In genomic region chr6:109091314-109092009, GRCh38 we compare ENCODE assay signal across 10 cellular contexts. TPM values are rescaled to one million over a fixed set of nuclear protein-coding genes. Genes with fewer than 3 reads are reported as not detected.
DNase-seq lines count a peak whose midpoint lies in the region; ATAC-seq and TF ChIP-seq lines count a peak whose summit lies in the region.
"Had no signal": no experiment of that assay in that cellular context is flagged by ENCODE, and none has a peak within 500 bp of the region (broad histone marks: within the 10 kb centered on the region; RNA-seq: fewer than 3 reads in every experiment).

No MANE protein-coding gene starts in this region.

- H2AK5ac ChIP-seq in mesenchymal stem cell (ENCODE audit: low read length, severe bottlenecking) = no peak overlapping the region

- H2BK5ac ChIP-seq in mesenchymal stem cell (ENCODE audit: low read depth, low read length, poor library complexity, severe bottlenecking) = no peak overlapping the region

- H3K9me3 ChIP-seq in heart right ventricle (no peaks in the 10 kb centered on the region), adipocyte (ENCODE audit: control insufficient read depth, low read length) (no peaks in the 10 kb centered on the region), mesenchymal stem cell (ENCODE audit: control insufficient read depth, low read length) (no peaks in the 10 kb centered on the region)
- H3K9me3 ChIP-seq: testis had no signal

- H3K14ac ChIP-seq in mesenchymal stem cell (ENCODE audit: low read length in 2 of 2) = no peak overlapping the region

- peak overlapping the region in 8 of 10 donors; percentile 15 to 100 (median 99) for H3K27ac ChIP-seq in heart right ventricle
- no peak overlapping the region for H3K27ac ChIP-seq in mesenchymal stem cell (ENCODE audit: low read length, poor library complexity, severe bottlenecking)
- H3K27ac ChIP-seq: testis had no signal

- no peak overlapping the region for H3K4me2 ChIP-seq in mesenchymal stem cell (ENCODE audit: low read length, poor library complexity, severe bottlenecking)

- H3K23ac ChIP-seq in mesenchymal stem cell (ENCODE audit: low read length in 2 of 2) = no peak overlapping the region

- H3K36me3 Mint-ChIP-seq in type B pancreatic cell = peaks cover 3% of the 10 kb centered on the region

- H3K4me1 ChIP-seq in heart right ventricle (peaks cover 0 to 74% (median 69%) of the 10 kb centered on the region in 9 donors), adipocyte (ENCODE audit: control insufficient read depth, insufficient read depth, low read length) (peaks cover 32% of the 10 kb centered on the region), mesenchymal stem cell (ENCODE audit: control insufficient read depth, insufficient read depth, low read depth, low read length) (no peaks in the 10 kb centered on the region)

- no peak overlapping the region for H2BK15ac ChIP-seq in mesenchymal stem cell (ENCODE audit: low read depth, poor library complexity, severe bottlenecking)

- H3K9ac ChIP-seq in adipocyte (ENCODE audit: low read length) = no peak overlapping the region
- peak overlapping the region; percentile 99 for H3K9ac ChIP-seq in mesenchymal stem cell (ENCODE audit: low read length)

- H3K4me1 Mint-ChIP-seq in type B pancreatic cell (ENCODE audit: unreplicated experiment) = peaks cover 29% of the 10 kb centered on the region

- peak overlapping the region; percentile 92 for H3K4me3 Mint-ChIP-seq in type B pancreatic cell

- H3K79me1 ChIP-seq in mesenchymal stem cell (replicated peaks; ENCODE audit: low read length, poor library complexity, severe bottlenecking) = peaks cover 15% of the 10 kb centered on the region

- no peak overlapping the region for H3K4ac ChIP-seq in mesenchymal stem cell (ENCODE audit: low read depth in 1 of 2, low read length in 2 of 2)

- intact Hi-C loops in heart right ventricle (cut with DNase I) (loop anchor here in 4 of 10 donors (5.0 to 10.0 kb wide), 4 partner anchors 144 to 534 kb away; partner anchors contain the start of gene CD164 (in 3 of the 4)), Right ventricle myocardium superior (cut with DNase I) (no loop called here)

- H2BK12ac ChIP-seq in mesenchymal stem cell (ENCODE audit: low read length in 2 of 2) = no peak overlapping the region

- no peak overlapping the region for H3K27ac Mint-ChIP-seq in type B pancreatic cell

- TF ChIP-seq CTCF in heart right ventricle (IDR thresholded peaks at IDR 0.05) = no peak
- no peak for TF ChIP-seq CTCF in type B pancreatic cell (conservative IDR thresholded peaks at IDR 0.05)

- DNase-seq in heart right ventricle (no peak), Right ventricle myocardium superior (no peak), adipocyte (ENCODE audit: low read depth) (peak; percentile 23), mesenchymal stem cell (peak; percentile 25), type B pancreatic cell (ENCODE audit: extremely low spot score, unreplicated experiment) (no peak), cortex of kidney (lab: John Stamatoyannopoulos, UW) (no peak), NCI-H524 (lab: John Stamatoyannopoulos, UW) (no peak)
- no peak for DNase-seq in activated CD4-positive, CD25-positive, alpha-beta regulatory T cell treated with anti-CD3 and anti-CD28 coated beads, Interleukin-2, amount 50 U/mL, for 72 hours
- DNase-seq: NCI-H146, testis had no signal

- H2AFZ ChIP-seq in mesenchymal stem cell (ENCODE audit: low read depth, low read length) = no peak overlapping the region

- ATAC-seq in heart right ventricle = no peak
- ATAC-seq in Right ventricle myocardium superior (ENCODE audit: poor library complexity) = no peak

- H3K9me3 Mint-ChIP-seq in type B pancreatic cell = no peaks in the 10 kb centered on the region

- WGBS in heart right ventricle, 2 donors = 49 to 71% methylated on average over 5 of the region's 5 CpGs
- WGBS in mesenchymal stem cell = 97% methylated on average over 4 of the region's 5 CpGs

- no peak overlapping the region for H4K8ac ChIP-seq in mesenchymal stem cell (ENCODE audit: low read length)

- no peak overlapping the region for H2BK120ac ChIP-seq in mesenchymal stem cell (ENCODE audit: low read depth, low read length)

- no peak overlapping the region for H3K18ac ChIP-seq in mesenchymal stem cell (ENCODE audit: low read depth in 1 of 2, low read length in 2 of 2)

- H3K4me3 ChIP-seq in heart right ventricle (peak overlapping the region in 9 of 10 donors; percentile 59 to 98 (median 73)), adipocyte (ENCODE audit: low read length) (peak overlapping the region; percentile 98), mesenchymal stem cell (ENCODE audit: insufficient read depth in 1 of 2, low read depth in 1 of 2, low read length in 2 of 2) (peak overlapping the region in 1 of 2 experiments; percentile 94)

- H4K91ac ChIP-seq in mesenchymal stem cell (ENCODE audit: low read length) = no peak overlapping the region

- H3K27me3 Mint-ChIP-seq in type B pancreatic cell = no peaks in the 10 kb centered on the region

- H3K27me3 ChIP-seq in heart right ventricle (no peaks in the 10 kb centered on the region), adipocyte (replicated peaks; ENCODE audit: control insufficient read depth, insufficient read depth, low read length) (no peaks in the 10 kb centered on the region), mesenchymal stem cell (ENCODE audit: control insufficient read depth in 1 of 2, insufficient read depth in 1 of 2, low read length in 2 of 2) (no peaks in the 10 kb centered on the region)
- H3K27me3 ChIP-seq: testis had no signal

- no peaks in the 10 kb centered on the region for H3K36me3 ChIP-seq in heart right ventricle
- H3K36me3 ChIP-seq in adipocyte (ENCODE audit: control insufficient read depth, insufficient read depth, low read length, severe bottlenecking) = peaks cover 5% of the 10 kb centered on the region
- H3K36me3 ChIP-seq in mesenchymal stem cell (ENCODE audit: control insufficient read depth in 1 of 2, insufficient read depth in 2 of 2, low read depth in 1 of 2, low read length in 2 of 2) = no peaks in the 10 kb centered on the region

RNA-seq across cellular contexts. Expression of gene SESN1, which starts 3.2 kb away (rescaled TPM):
- total RNA-seq in heart right ventricle = 10 to 100 TPM; 30.4 to 62.8 (median 37.7) TPM
- polyA plus RNA-seq in heart right ventricle = 10 to 100 TPM; 16.2 to 51.0 TPM
- total RNA-seq in Right ventricle myocardium superior = 64.1 TPM
- 10.1 TPM for polyA plus RNA-seq in mesenchymal stem cell (2013, experiment 1 of 2)
- polyA plus RNA-seq in mesenchymal stem cell (2013, experiment 2 of 2) = 10.9 TPM
- 31.1 and 33.3 TPM in 2 replicates for total RNA-seq in type B pancreatic cell (ENCODE audit: low replicate concordance)

RNA-seq across cellular contexts. Expression of gene CEP57L1, which starts 3.8 kb away (rescaled TPM):
- 10 to 100 TPM in 5 of 10 donors, 1 to 10 TPM in 5; 6.0 to 11.4 (median 9.6) TPM for total RNA-seq in heart right ventricle
- 10 to 100 TPM in 1 of 2 donors, 1 to 10 TPM in 1; 4.2 to 17.4 TPM for polyA plus RNA-seq in heart right ventricle
- total RNA-seq in Right ventricle myocardium superior = 6.3 TPM
- polyA plus RNA-seq in mesenchymal stem cell (2013, experiment 1 of 2) = 15.8 TPM
- polyA plus RNA-seq in mesenchymal stem cell (2013, experiment 2 of 2) = 16.7 TPM
- total RNA-seq in type B pancreatic cell (ENCODE audit: low replicate concordance) = 6.0 and 20.7 TPM in 2 replicates

Comparison
In these comparisons a context has a peak if more than half of its experiments do, and no peak if none do; other contexts are left out.
1. DNase-seq: peak in adipocyte (single experiment) and mesenchymal stem cell (single experiment); none in heart right ventricle (0 of 2), Right ventricle myocardium superior (single experiment), type B pancreatic cell (single experiment), activated CD4-positive, CD25-positive, alpha-beta regulatory T cell treated with anti-CD3 and anti-CD28 coated beads, Interleukin-2, amount 50 U/mL, for 72 hours (single experiment), cortex of kidney (single experiment) and NCI-H524 (0 of 2).